19 cellular contexts compared by ENCODE assay signal in genomic region chr2:106363788-106364187, GRCh38.
"Had no signal": no experiment of that assay in that cellular context is flagged by ENCODE, and none has a peak within 500 bp of the region (broad histone marks: within the 10 kb centered on the region; RNA-seq: fewer than 3 reads in every experiment).

No MANE protein-coding gene starts in this region.

- H3K9me3 ChIP-seq: body of pancreas, gastrocnemius medialis, ovary, prostate gland, spleen, testis, vagina had no signal

- H3K4me3 ChIP-seq: body of pancreas, cardiac muscle cell, gastrocnemius medialis, ovary, prostate gland, spleen, testis, vagina had no signal

- ATAC-seq: body of pancreas, gastrocnemius medialis, left ventricle myocardium superior, natural killer cell had no signal

- H3K27me3 ChIP-seq: body of pancreas, cardiac muscle cell, gastrocnemius medialis, ovary, testis, vagina had no signal

- H3K4me1 ChIP-seq: body of pancreas, gastrocnemius medialis, prostate gland, spleen, vagina had no signal

- H3K36me3 ChIP-seq: cardiac muscle cell, gastrocnemius medialis, ovary, prostate gland, spleen, vagina had no signal

- H3K27ac ChIP-seq: body of pancreas, cardiac muscle cell, gastrocnemius medialis, ovary, prostate gland, spleen, testis, vagina had no signal

- DNase-seq: activated CD4-positive, alpha-beta T cell treated with anti-CD3 and anti-CD28 coated beads, Interleukin-2, amount 50 U/mL, for 4 hours; activated naive CD4-positive, alpha-beta T cell treated with Interleukin-2 at 50 U/mL for 16 hours; anterior cingulate cortex; body of pancreas; effector CD4-positive, alpha-beta T cell; gastrocnemius medialis; hypothalamus; left ventricle myocardium superior; mammary epithelial cell; midbrain; natural killer cell; ovary; spleen; stimulated activated CD4-positive, alpha-beta T cell treated with anti-CD3 and anti-CD28 coated beads, Interleukin-4, amount 100 ng/mL, for 24 hours; T-helper 1 cell; testis had no signal
